1 cellular context compared by ENCODE assay signal in the genomic region with DNA sequence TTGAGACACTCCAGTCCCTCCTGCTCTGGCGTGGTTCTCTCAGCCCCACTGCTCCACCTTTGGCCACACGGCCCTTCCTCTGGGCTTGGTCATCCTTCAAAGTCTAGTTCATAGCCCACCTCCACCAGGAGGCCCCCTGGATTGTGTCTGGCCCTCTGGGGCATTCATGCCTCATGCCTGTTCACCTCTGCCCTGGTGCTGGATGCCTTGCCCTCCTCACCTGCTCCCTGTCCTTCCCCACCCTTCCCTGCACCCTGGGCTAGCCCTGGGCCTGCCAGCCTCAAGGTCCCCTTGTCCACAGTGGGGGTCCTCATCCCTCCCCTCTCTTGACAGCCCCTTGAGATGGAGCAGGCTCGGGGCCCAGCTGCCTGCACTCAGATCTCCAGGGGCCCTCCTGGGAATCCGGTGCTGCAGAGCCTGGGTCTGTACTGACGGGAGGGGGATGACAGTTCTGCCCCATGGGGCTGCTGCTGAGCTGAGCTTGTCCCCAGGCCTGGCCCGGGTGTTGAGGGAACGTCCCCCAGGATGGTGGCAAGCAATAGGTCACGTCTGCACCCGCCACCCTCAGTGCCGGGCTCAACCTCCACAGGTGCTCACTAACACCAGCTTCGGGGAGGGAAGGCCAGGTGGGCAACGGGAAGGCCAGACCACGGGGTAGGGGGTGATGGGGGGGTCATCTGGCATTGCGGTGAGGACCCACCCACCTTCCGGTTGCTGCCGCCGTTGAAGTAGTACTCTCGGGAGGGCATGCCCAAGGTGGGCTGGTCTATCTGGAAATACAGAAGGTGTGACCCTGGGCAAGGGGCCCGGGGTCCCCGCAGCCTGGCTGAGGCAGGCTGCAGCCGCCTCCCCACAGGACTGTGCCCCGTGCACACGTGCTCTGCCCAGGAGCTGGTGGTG.
TF ChIP-seq lines count a peak whose summit lies in the region.

No MANE protein-coding gene starts in this region.

TF ChIP-seq in HepG2, 621 proteins besides CTCF, POLR2A, EP300 and RAD21:
- no peak for TF ChIP-seq SRY (CRISPR knock-in tag; IDR thresholded peaks at IDR 0.05)
